Comparison of ENCODE assay signal across 24 cellular contexts in genomic region chr1:118905206-118905605, GRCh38.
"Had no signal": no experiment of that assay in that cellular context is flagged by ENCODE, and none has a peak within 500 bp of the region (broad histone marks: within the 10 kb centered on the region; RNA-seq: fewer than 3 reads in every experiment).

No MANE protein-coding gene starts in this region.

- H3K4me1 Mint-ChIP-seq: activated naive CD8-positive, alpha-beta T cell treated with anti-CD3 and anti-CD28 coated beads, Interleukin-2, amount 10 ng/mL, durations not matched to agents 7 days and 5 days; immature natural killer cell; naive thymus-derived CD8-positive, alpha-beta T cell had no signal

- H3K4me3 ChIP-seq: body of pancreas, colonic mucosa, gastrocnemius medialis, heart left ventricle, lower lobe of right lung, ovary, vagina had no signal

- H3K9me3 Mint-ChIP-seq: activated CD8-positive, alpha-beta T cell treated with anti-CD3 and anti-CD28 coated beads for 36 hours; activated T-helper 2 cell treated with anti-CD3 and anti-CD28 coated beads, Interferon-gamma antibody, Interleukin-2, Interleukin-4, amounts not matched to agents 10 μg/mL and 5 μg/mL and 100 μg/mL, durations not matched to agents 14 hours and 24 hours and 36 hours had no signal

- DNase-seq: activated CD4-positive, alpha-beta T cell treated with anti-CD3 and anti-CD28 coated beads for 48 hours; activated CD4-positive, CD25-positive, alpha-beta regulatory T cell; activated CD8-positive, alpha-beta T cell treated with anti-CD3 and anti-CD28 coated beads for 36 hours; activated naive CD4-positive, alpha-beta T cell treated with Interleukin-2 at 50 U/mL for 16 hours; activated naive CD8-positive, alpha-beta T cell treated with anti-CD3 and anti-CD28 coated beads, Interleukin-2, amount 10 ng/mL, durations not matched to agents 7 days and 5 days; activated T-cell treated with anti-CD3 and anti-CD28 coated beads, Interleukin-2, amount 50 U/mL, for 1 hour; amygdala; body of pancreas; caudate nucleus; colonic mucosa; gastrocnemius medialis; immature natural killer cell; kidney glomerular epithelial cell; lower lobe of right lung; naive thymus-derived CD8-positive, alpha-beta T cell; ovary; stimulated activated CD4-positive, alpha-beta T cell treated with anti-CD3 and anti-CD28 coated beads, Interleukin-1b, Interleukin-23, amount 100 ng/mL, for 48 hours; stimulated activated CD8-positive, alpha-beta memory T cell treated with anti-CD3 and anti-CD28 coated beads, Interleukin-4, amount 100 ng/mL, for 48 hours; stimulated activated naive CD4-positive, alpha-beta T cell; T1000; trophoblast cell had no signal

- H3K27ac ChIP-seq: body of pancreas, colonic mucosa, heart left ventricle, lower lobe of right lung, ovary, vagina had no signal

- H3K27me3 Mint-ChIP-seq: activated CD8-positive, alpha-beta T cell treated with anti-CD3 and anti-CD28 coated beads for 36 hours; activated naive CD8-positive, alpha-beta T cell treated with anti-CD3 and anti-CD28 coated beads, Interleukin-2, amount 10 ng/mL, durations not matched to agents 7 days and 5 days had no signal

- H3K27me3 ChIP-seq: body of pancreas, colonic mucosa, gastrocnemius medialis, heart left ventricle, ovary, vagina had no signal

- H3K36me3 ChIP-seq: colonic mucosa, heart left ventricle, lower lobe of right lung, ovary, vagina had no signal

- H3K36me3 Mint-ChIP-seq: activated naive CD8-positive, alpha-beta T cell treated with anti-CD3 and anti-CD28 coated beads, Interleukin-2, amount 10 ng/mL, durations not matched to agents 7 days and 5 days; immature natural killer cell; naive thymus-derived CD8-positive, alpha-beta T cell had no signal

- ATAC-seq: activated CD8-positive, alpha-beta T cell treated with anti-CD3 and anti-CD28 coated beads for 36 hours; body of pancreas; lower lobe of right lung; naive thymus-derived CD8-positive, alpha-beta T cell had no signal

- H3K9me3 ChIP-seq: body of pancreas, colonic mucosa, gastrocnemius medialis, lower lobe of right lung, ovary, vagina had no signal

- H3K4me3 Mint-ChIP-seq: activated CD8-positive, alpha-beta T cell treated with anti-CD3 and anti-CD28 coated beads for 36 hours; activated naive CD8-positive, alpha-beta T cell treated with anti-CD3 and anti-CD28 coated beads, Interleukin-2, amount 10 ng/mL, durations not matched to agents 7 days and 5 days; immature natural killer cell; naive thymus-derived CD8-positive, alpha-beta T cell had no signal

- H3K27ac Mint-ChIP-seq: activated CD8-positive, alpha-beta T cell treated with anti-CD3 and anti-CD28 coated beads for 36 hours; activated naive CD8-positive, alpha-beta T cell treated with anti-CD3 and anti-CD28 coated beads, Interleukin-2, amount 10 ng/mL, durations not matched to agents 7 days and 5 days; activated T-helper 2 cell treated with anti-CD3 and anti-CD28 coated beads, Interferon-gamma antibody, Interleukin-2, Interleukin-4, amounts not matched to agents 10 μg/mL and 5 μg/mL and 100 μg/mL, durations not matched to agents 14 hours and 24 hours and 36 hours; immature natural killer cell; naive thymus-derived CD8-positive, alpha-beta T cell had no signal

- H3K4me1 ChIP-seq: body of pancreas, colonic mucosa, lower lobe of right lung, vagina had no signal
